In genomic region chr6:24537771-24538385, GRCh38 we compare ENCODE assay signal across 20 cellular contexts.
"Had no signal": no experiment of that assay in that cellular context is flagged by ENCODE, and none has a peak within 500 bp of the region (broad histone marks: within the 10 kb centered on the region; RNA-seq: fewer than 3 reads in every experiment).

No MANE protein-coding gene starts in this region.

- DNase-seq: activated B cell treated with CpG ODN at 0.5 μM for 24 hours; activated CD4-positive, alpha-beta T cell treated with anti-CD3 and anti-CD28 coated beads, Interleukin-2, amount 50 U/mL, for 1 hour; activated effector memory CD4-positive, alpha-beta T cell treated with anti-CD3 and anti-CD28 coated beads, Interleukin-2, amount 50 U/mL, for 16 hours; activated T-cell treated with anti-CD3 and anti-CD28 coated beads, Interleukin-2, amount 50 U/mL, for 24 hours; anterior cingulate cortex; colonic mucosa; effector CD4-positive, alpha-beta T cell; kidney glomerular epithelial cell; naive B cell; retina; stimulated activated CD4-positive, alpha-beta T cell treated with anti-CD3 and anti-CD28 coated beads, Interleukin-4, amount 100 ng/mL, for 1 hour; stimulated activated CD8-positive, alpha-beta memory T cell treated with anti-CD3 and anti-CD28 coated beads, Interleukin-4, amount 100 ng/mL, for 48 hours; stimulated activated naive CD8-positive, alpha-beta T cell treated with anti-CD3 and anti-CD28 coated beads, Interleukin-15, Interleukin-2, amounts not matched to agents 100 U/mL and 50 U/mL, for 24 hours; T-helper 17 cell; upper lobe of left lung had no signal

- H3K4me3 ChIP-seq: cardiac muscle cell, colonic mucosa, hepatocyte, lung, suprapubic skin, upper lobe of left lung had no signal

- H3K36me3 ChIP-seq: cardiac muscle cell, colonic mucosa had no signal

- H3K9me3 ChIP-seq: colonic mucosa, suprapubic skin, upper lobe of left lung had no signal

- H3K9ac ChIP-seq: parathyroid adenoma had no signal

- H3K79me2 ChIP-seq: hepatocyte, parathyroid adenoma had no signal

- H3K4me2 ChIP-seq: hepatocyte had no signal

- H3K27ac ChIP-seq: cardiac muscle cell, colonic mucosa, hepatocyte, parathyroid adenoma, suprapubic skin, upper lobe of left lung had no signal

- H2AFZ ChIP-seq: hepatocyte, parathyroid adenoma had no signal

- ATAC-seq: stimulated activated naive CD8-positive, alpha-beta T cell treated with anti-CD3 and anti-CD28 coated beads, Interleukin-15, Interleukin-2, amounts not matched to agents 100 U/mL and 50 U/mL, for 24 hours; T-helper 17 cell had no signal

- H3K4me1 ChIP-seq: colonic mucosa, parathyroid adenoma, suprapubic skin, upper lobe of left lung had no signal

- H3K27me3 ChIP-seq: cardiac muscle cell, colonic mucosa, hepatocyte, suprapubic skin, upper lobe of left lung had no signal
